In genomic region chr4:146175541-146176453, GRCh38 we compare ENCODE assay signal across 1 cellular context.
TF ChIP-seq lines count a peak whose summit lies in the region.

Gene LSM6, plus strand, starts transcription at chr4:146175718. Its CDS starts 7,204 bp downstream, at chr4:146182922.

TF ChIP-seq in HepG2, 621 proteins besides CTCF, POLR2A, EP300 and RAD21 (continued from another document and continues in another):
- peak; percentile 86 for TF ChIP-seq ZNF687 (CRISPR knock-in tag; IDR thresholded peaks at IDR 0.05)
- TF ChIP-seq KDM2A (CRISPR knock-in tag; IDR thresholded peaks at IDR 0.05; ENCODE audit: borderline replicate concordance, low read depth): peak; percentile 47; the same call in 1 of the 2 replicates
- TF ChIP-seq FOXO4 (CRISPR knock-in tag; conservative IDR thresholded peaks at IDR 0.05): no peak
- peak; percentile 65 for TF ChIP-seq MAFF (IDR thresholded peaks at IDR 0.05; ENCODE audit: low read depth, low read length)
- TF ChIP-seq ETV6 (CRISPR knock-in tag; conservative IDR thresholded peaks at IDR 0.05): 0 out of 2 replicates have a peak, but pooled peaks have one; percentile 48
- peak; percentile 42; the same call in 1 of the 2 replicates for TF ChIP-seq ARID5B (CRISPR knock-in tag; IDR thresholded peaks at IDR 0.05)
- peak; percentile 86 for TF ChIP-seq PHF8 (CRISPR knock-in tag; IDR thresholded peaks at IDR 0.05)
- peak; percentile 86 for TF ChIP-seq NFYC (CRISPR knock-in tag; IDR thresholded peaks at IDR 0.05)
- no peak for TF ChIP-seq SUZ12 (IDR thresholded peaks at IDR 0.05; ENCODE audit: low read depth, low read length)
- TF ChIP-seq RBFOX2 (IDR thresholded peaks at IDR 0.05; ENCODE audit: low read depth, low read length): peak; percentile 93
- no peak for TF ChIP-seq GMEB2 (CRISPR knock-in tag; IDR thresholded peaks at IDR 0.05; ENCODE audit: low read depth)
- TF ChIP-seq ZNF235 (CRISPR knock-in tag; IDR thresholded peaks at IDR 0.05; ENCODE audit: borderline replicate concordance): peak; percentile 77; the same call in 1 of the 2 replicates
- no peak for TF ChIP-seq SALL2 (CRISPR knock-in tag; IDR thresholded peaks at IDR 0.05)
- TF ChIP-seq KLF9 (CRISPR knock-in tag; IDR thresholded peaks at IDR 0.05; ENCODE audit: low read depth): no peak
- no peak for TF ChIP-seq ETS1 (CRISPR knock-in tag; IDR thresholded peaks at IDR 0.05)
- TF ChIP-seq PHB2 (IDR thresholded peaks at IDR 0.05; ENCODE audit: partially characterized antibody): no peak
- TF ChIP-seq TFDP2 (CRISPR knock-in tag; IDR thresholded peaks at IDR 0.05): peak; percentile 41
- peak; percentile 90; the same call in 1 of the 2 replicates for TF ChIP-seq ARID4A (CRISPR knock-in tag; IDR thresholded peaks at IDR 0.05; ENCODE audit: borderline replicate concordance)
- 0 out of 2 replicates have a peak, but pooled peaks have one; percentile 23 for TF ChIP-seq NR1H2 (CRISPR knock-in tag; IDR thresholded peaks at IDR 0.05; ENCODE audit: borderline replicate concordance, low read depth)
- peak; percentile 26 to 39; a peak in 2 of 4 replicates for TF ChIP-seq MAFK (conservative IDR thresholded peaks at IDR 0.05 in 1 of 2, IDR thresholded peaks at IDR 0.05 in 1 of 2; ENCODE audit: low read length in 2 of 2)
- TF ChIP-seq HINFP (CRISPR knock-in tag; IDR thresholded peaks at IDR 0.05; ENCODE audit: low read depth): 0 out of 2 replicates have a peak, but pooled peaks have one; percentile 40
- peak; percentile 93 for TF ChIP-seq ZFY (CRISPR knock-in tag; IDR thresholded peaks at IDR 0.05)
- TF ChIP-seq IRF1 (CRISPR knock-in tag; IDR thresholded peaks at IDR 0.05; ENCODE audit: low read depth): 0 out of 2 replicates have a peak, but pooled peaks have one; percentile 59
- no peak for TF ChIP-seq SMYD3 (CRISPR knock-in tag; IDR thresholded peaks at IDR 0.05)
- TF ChIP-seq PCBP2 (optimal IDR thresholded peaks at IDR 0.05; ENCODE audit: low read depth, low read length, poor library complexity, severe bottlenecking): no peak
- TF ChIP-seq HMGXB4 (CRISPR knock-in tag; IDR thresholded peaks at IDR 0.05; ENCODE audit: borderline replicate concordance in 1 of 2, low read depth in 1 of 2): peak; percentile 71 to 96; a peak in 3 of 4 replicates
- TF ChIP-seq ARNT2 (CRISPR knock-in tag; IDR thresholded peaks at IDR 0.05; ENCODE audit: low read depth): 0 out of 2 replicates have a peak, but pooled peaks have one; percentile 54
- no peak for TF ChIP-seq PAX8 (CRISPR knock-in tag; IDR thresholded peaks at IDR 0.05; ENCODE audit: borderline replicate concordance)
